In the genomic region with DNA sequence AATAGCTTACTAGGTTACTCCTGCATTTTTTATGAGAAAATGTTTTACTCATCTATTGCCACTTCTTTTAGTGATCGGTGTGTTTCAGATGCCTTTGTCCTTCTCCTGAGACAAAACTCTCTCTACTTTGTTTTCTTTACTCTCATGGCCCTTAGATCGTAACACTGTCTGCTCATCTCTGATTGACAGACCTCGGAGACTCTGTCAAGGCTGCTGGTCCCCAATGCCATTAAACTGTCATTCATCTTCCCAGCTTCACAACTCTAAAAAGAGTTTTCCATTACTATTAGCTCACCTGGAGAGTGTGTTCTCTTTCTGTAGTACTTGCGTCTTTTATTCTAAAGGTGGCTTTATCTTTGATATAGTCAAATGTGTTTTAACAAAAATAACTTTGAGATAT, we compare ENCODE assay signal across 28 cellular contexts.
"Had no signal": no experiment of that assay in that cellular context is flagged by ENCODE, and none has a peak within 500 bp of the region (broad histone marks: within the 10 kb centered on the region; RNA-seq: fewer than 3 reads in every experiment).

No MANE protein-coding gene starts in this region.

- H3K4me1 ChIP-seq: gastrocnemius medialis, heart left ventricle, lower lobe of right lung, psoas muscle, suprapubic skin, transverse colon, upper lobe of right lung, vagina had no signal

- DNase-seq: cerebellar nuclear complex; cortex of kidney; effector CD4-positive, alpha-beta T cell; foreskin fibroblast; gastrocnemius medialis; heart left ventricle; kidney; left colon; left ventricle myocardium superior; lower lobe of right lung; natural killer cell; occipital lobe; ovary; posterior cingulate gyrus; psoas muscle; stimulated activated CD4-positive, alpha-beta T cell treated with anti-CD3 and anti-CD28 coated beads, Interleukin-12 subunit alpha, Interleukin-12 subunit beta, amount 100 ng/mL, for 4 hours; stimulated activated CD4-positive, alpha-beta T cell treated with anti-CD3 and anti-CD28 coated beads, Interleukin-1b, Interleukin-23, amount 100 ng/mL, for 48 hours; stimulated activated CD4-positive, alpha-beta T cell treated with anti-CD3 and anti-CD28 coated beads, Interleukin-4, amount 100 ng/mL, for 1 hour; stimulated activated CD8-positive, alpha-beta memory T cell treated with anti-CD3 and anti-CD28 coated beads, Interleukin-4, amount 100 ng/mL, for 48 hours; stimulated activated naive CD4-positive, alpha-beta T cell; stimulated activated naive CD8-positive, alpha-beta T cell treated with anti-CD3 and anti-CD28 coated beads, Interleukin-15, amount 100 ng/mL, for 72 hours; transverse colon; upper lobe of right lung had no signal

- H3K27me3 ChIP-seq: gastrocnemius medialis, heart left ventricle, hepatocyte, ovary, suprapubic skin, transverse colon, upper lobe of right lung, vagina had no signal

- ATAC-seq: gastrocnemius medialis; heart left ventricle; left colon; left ventricle myocardium superior; lower lobe of right lung; natural killer cell; psoas muscle; sciatic nerve; stimulated activated naive CD8-positive, alpha-beta T cell treated with anti-CD3 and anti-CD28 coated beads, Interleukin-15, amount 100 ng/mL, for 72 hours; upper lobe of right lung had no signal

- H3K9me3 ChIP-seq: gastrocnemius medialis, heart left ventricle, lower lobe of right lung, ovary, psoas muscle, suprapubic skin, upper lobe of right lung, vagina had no signal

- H3K36me3 ChIP-seq: gastrocnemius medialis, heart left ventricle, lower lobe of right lung, ovary, suprapubic skin, transverse colon, upper lobe of right lung, vagina had no signal

- H3K27ac ChIP-seq: gastrocnemius medialis, heart left ventricle, hepatocyte, lower lobe of right lung, ovary, psoas muscle, suprapubic skin, transverse colon, upper lobe of right lung, vagina had no signal

- H3K4me2 ChIP-seq: hepatocyte, smooth muscle cell had no signal

- H3K79me2 ChIP-seq: hepatocyte had no signal

- H2AFZ ChIP-seq: hepatocyte had no signal

- H3K4me3 ChIP-seq: gastrocnemius medialis, heart left ventricle, hepatocyte, lower lobe of right lung, ovary, psoas muscle, smooth muscle cell, suprapubic skin, transverse colon, upper lobe of right lung, vagina had no signal
